In genomic region chr6:3977875-3978711, GRCh38 we compare ENCODE assay signal across 8 cellular contexts.
DNase-seq lines count a peak whose midpoint lies in the region; ATAC-seq, FAIRE-seq and TF ChIP-seq lines count a peak whose summit lies in the region.

No MANE protein-coding gene starts in this region.

- peaks cover 0 to 4% (median 0%) of the 10 kb centered on the region in 7 donors for H3K9me3 Mint-ChIP-seq in CD4-positive, CD25-positive, alpha-beta regulatory T cell

- peak; percentile 51 for FAIRE-seq in RCC 7860 (lab: Jason Lieb, UNC)

- H3K9me3 ChIP-seq in CD4-positive, CD25-positive, alpha-beta regulatory T cell (ENCODE audit: control insufficient read depth in 2 of 2, low read length in 2 of 2): no peaks in the 10 kb centered on the region
- H3K9me3 ChIP-seq in psoas muscle: no peaks in the 10 kb centered on the region

- no peaks in the 10 kb centered on the region for H3K27me3 ChIP-seq in CD4-positive, CD25-positive, alpha-beta regulatory T cell (ENCODE audit: control insufficient read depth, insufficient read depth, low read length)
- no peaks in the 10 kb centered on the region for H3K27me3 ChIP-seq in psoas muscle (ENCODE audit: insufficient read depth in 3 of 3, low read length in 2 of 3)

- peaks cover 9% of the 10 kb centered on the region for H3K4me1 ChIP-seq in CD4-positive, CD25-positive, alpha-beta regulatory T cell (ENCODE audit: control insufficient read depth, insufficient read depth, low read length, poor library complexity, severe bottlenecking)
- H3K4me1 ChIP-seq in psoas muscle: no peaks in the 10 kb centered on the region

- intact Hi-C loops in psoas muscle (cut with DNase I): no loop called here

- WGBS in psoas muscle, 3 donors: 34 to 46% (median 42%) methylated on average over 16 of the region's 16 CpGs

- peak overlapping the region in 2 of 3 donors; percentile 24 to 60 for H3K27ac Mint-ChIP-seq in CD4-positive, CD25-positive, alpha-beta regulatory T cell

- H3K36me3 ChIP-seq in CD4-positive, CD25-positive, alpha-beta regulatory T cell (ENCODE audit: control insufficient read depth, insufficient read depth, low read length): no peaks in the 10 kb centered on the region
- no peaks in the 10 kb centered on the region for H3K36me3 ChIP-seq in psoas muscle (ENCODE audit: insufficient read depth in 1 of 2, low read depth in 1 of 2)

- peak; percentile 91 to 97 for ATAC-seq in CD4-positive, CD25-positive, alpha-beta regulatory T cell (ENCODE audit: low read depth in 2 of 2)
- ATAC-seq in HG03280 (IDR thresholded peaks at IDR 0.05; ENCODE audit: unreplicated experiment) (peak; percentile 88), psoas muscle (peak in 3 of 4 donors; percentile 71 to 78 (median 73))

- H3K4me3 ChIP-seq in CD4-positive, CD25-positive, alpha-beta regulatory T cell (ENCODE audit: low read depth, low read length): peak overlapping the region; percentile 41
- no peak overlapping the region for H3K4me3 ChIP-seq in psoas muscle

- H3K4me1 Mint-ChIP-seq in CD4-positive, CD25-positive, alpha-beta regulatory T cell: peaks cover 8 to 15% (median 10%) of the 10 kb centered on the region in 4 donors

- peak overlapping the region in 3 of 4 donors; percentile 15 to 71 (median 60) for H3K4me3 Mint-ChIP-seq in CD4-positive, CD25-positive, alpha-beta regulatory T cell

- TF ChIP-seq CTCF in psoas muscle (IDR thresholded peaks at IDR 0.05): peak; percentile 44

- DNase-seq in CD4-positive, CD25-positive, alpha-beta regulatory T cell: peak; percentile 4 to 70 (median 55)
- DNase-seq in GM19238 (ENCODE audit: insufficient read length, low spot score) (peak; percentile 13), RCC 7860 (ENCODE audit: low spot score) (peak; percentile 60), glomerular endothelial cell (ENCODE audit: extremely low read depth, low read depth, low spot score) (peak; percentile 83), psoas muscle (peak in 1 of 2 donors; percentile 30), NCI-H1048 (lab: John Stamatoyannopoulos, UW) (no peak)
- peak; percentile 68 for DNase-seq in activated effector memory CD4-positive, alpha-beta T cell treated with anti-CD3 and anti-CD28 coated beads, Interleukin-2, amount 50 U/mL, for 16 hours

- no peak overlapping the region for H3K27ac ChIP-seq in CD4-positive, CD25-positive, alpha-beta regulatory T cell (ENCODE audit: insufficient read depth, low read length, poor library complexity, severe bottlenecking)
- H3K27ac ChIP-seq in psoas muscle: no peak overlapping the region

- no peaks in the 10 kb centered on the region for H3K27me3 Mint-ChIP-seq in CD4-positive, CD25-positive, alpha-beta regulatory T cell

- peaks cover 5% of the 10 kb centered on the region for H3K36me3 Mint-ChIP-seq in CD4-positive, CD25-positive, alpha-beta regulatory T cell
